Comparison of ENCODE assay signal across 8 cellular contexts in the genomic region with DNA sequence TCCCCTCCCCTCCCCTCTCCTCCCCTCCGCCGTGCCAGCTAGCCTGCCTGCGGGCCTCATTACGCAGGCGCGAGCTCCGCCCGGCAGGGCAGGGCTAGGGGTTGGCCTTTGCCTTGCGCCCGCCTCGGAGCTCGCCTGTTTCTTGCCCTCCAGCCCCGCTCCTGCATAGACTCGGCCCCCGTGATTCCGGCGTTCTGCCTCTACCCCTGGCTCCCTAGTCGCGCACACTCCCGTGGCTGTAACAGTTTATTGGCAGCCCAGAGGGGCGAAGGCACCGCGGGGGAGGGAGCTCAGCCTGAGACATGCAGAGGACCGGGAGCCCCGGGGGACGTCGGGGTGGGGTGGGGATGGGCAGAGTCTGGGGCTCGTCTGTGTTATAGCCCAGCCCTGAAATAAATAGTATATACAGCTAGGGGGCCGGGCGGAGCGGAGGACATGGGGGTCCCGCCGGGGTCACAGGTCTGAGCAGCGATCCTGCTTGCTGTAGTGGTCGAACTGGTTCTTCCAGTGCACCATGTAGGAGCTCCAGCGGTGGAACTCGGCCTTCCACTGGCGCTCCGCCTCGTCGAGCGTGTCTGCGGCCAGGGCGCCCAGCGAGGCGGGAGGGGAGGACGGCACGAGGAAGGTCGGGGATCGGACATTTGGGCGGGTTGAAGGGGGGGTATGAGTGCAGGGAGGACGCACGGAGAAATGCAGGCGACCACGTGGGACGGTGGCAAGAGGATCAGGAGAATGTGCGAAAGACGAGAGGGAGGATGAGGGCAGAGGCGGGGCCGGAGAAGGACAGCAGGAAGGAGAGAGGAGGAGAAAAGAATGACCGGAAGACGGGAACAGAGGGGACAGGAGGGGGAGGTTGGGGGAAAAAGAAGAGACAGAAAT. TPM values are rescaled to one million over a fixed set of nuclear protein-coding genes. Genes with fewer than 3 reads are reported as not detected.
A peak's percentile ranks its signal among the peaks of the same experiment; 100 is the strongest.
DNase-seq lines count a peak whose midpoint lies in the region; ATAC-seq and TF ChIP-seq lines count a peak whose summit lies in the region.

No MANE protein-coding gene starts in this region.

- peaks cover 17 to 29% of the 10 kb centered on the region in 2 donors for H3K27me3 Mint-ChIP-seq in natural killer cell (ENCODE audit: low read depth in 2 of 2)
- peaks cover 34 to 46% of the 10 kb centered on the region in 2 donors for H3K27me3 Mint-ChIP-seq in stimulated activated naive B cell treated with anti-CD40 and anti-IgM and Interleukin-4, amounts not matched to agents 10 μg/mL and 1 μg/mL and 100 μg/mL, for 72 hours

- intact Hi-C loops in natural killer cell (cut with micrococcal nuclease), result loop anchor here (2.0 kb wide), 1 partner anchor 15 kb away; the partner anchor contains the start of gene SRRT

- peaks cover 12 to 43% of the 10 kb centered on the region in 2 donors for H3K4me1 Mint-ChIP-seq in natural killer cell
- H3K4me1 Mint-ChIP-seq in stimulated activated naive B cell treated with anti-CD40 and anti-IgM and Interleukin-4, amounts not matched to agents 10 μg/mL and 1 μg/mL and 100 μg/mL, for 72 hours, result peaks cover 49 to 61% of the 10 kb centered on the region in 2 donors

- DNase-seq in DMS53 (lab: John Stamatoyannopoulos, UW) (peak; percentile 98), LNCaP clone FGC (ENCODE audit: low read depth) (peak; percentile 80), RPMI7951 (ENCODE audit: low read depth) (peak; percentile 91), fibroblast of mammary gland (ENCODE audit: low read depth) (peak; percentile 89), natural killer cell (peak; percentile 88)
- peak; percentile 74 to 88 for DNase-seq in activated T-helper 1 cell treated with anti-CD3 and anti-CD28 coated beads, Interleukin-2, amount 50 U/mL, for 16 hours (ENCODE audit: low read depth in 1 of 2, low spot score in 1 of 2)
- DNase-seq in stimulated activated naive B cell treated with anti-CD40 and anti-IgM and Interleukin-4, amounts not matched to agents 10 μg/mL and 1 μg/mL and 100 μg/mL, for 72 hours, result peak; percentile 91

- H3K36me3 Mint-ChIP-seq in natural killer cell, result no peaks in the 10 kb centered on the region
- H3K36me3 Mint-ChIP-seq in stimulated activated naive B cell treated with anti-CD40 and anti-IgM and Interleukin-4, amounts not matched to agents 10 μg/mL and 1 μg/mL and 100 μg/mL, for 72 hours, result peaks cover 37 to 39% of the 10 kb centered on the region in 2 donors

- H3K4me3 Mint-ChIP-seq in natural killer cell, result peak overlapping the region; percentile 89
- peak overlapping the region; percentile 87 to 91 for H3K4me3 Mint-ChIP-seq in stimulated activated naive B cell treated with anti-CD40 and anti-IgM and Interleukin-4, amounts not matched to agents 10 μg/mL and 1 μg/mL and 100 μg/mL, for 72 hours

- TF ChIP-seq CTCF in LNCaP clone FGC (IDR thresholded peaks at IDR 0.05; ENCODE audit: control insufficient read depth, extremely low read depth, insufficient read depth), result no peak
- no peak for TF ChIP-seq CTCF in fibroblast of mammary gland (conservative IDR thresholded peaks at IDR 0.05; ENCODE audit: control insufficient read depth, insufficient read depth, low read depth, low read length)
- no peak for TF ChIP-seq CTCF in natural killer cell (IDR thresholded peaks at IDR 0.05)

- peak overlapping the region in 1 of 2 donors; percentile 82 for H3K27ac Mint-ChIP-seq in natural killer cell
- H3K27ac Mint-ChIP-seq in stimulated activated naive B cell treated with anti-CD40 and anti-IgM and Interleukin-4, amounts not matched to agents 10 μg/mL and 1 μg/mL and 100 μg/mL, for 72 hours, result peak overlapping the region; percentile 88

- peak overlapping the region; percentile 82 for H3K4me3 ChIP-seq in LNCaP clone FGC (ENCODE audit: low read depth, low read length)
- peak overlapping the region; percentile 49 for H3K4me3 ChIP-seq in fibroblast of mammary gland (ENCODE audit: control insufficient read depth, low read depth, low read length)

- no peaks in the 10 kb centered on the region for H3K9me3 Mint-ChIP-seq in natural killer cell
- H3K9me3 Mint-ChIP-seq in stimulated activated naive B cell treated with anti-CD40 and anti-IgM and Interleukin-4, amounts not matched to agents 10 μg/mL and 1 μg/mL and 100 μg/mL, for 72 hours, result peaks cover 0 to 2% of the 10 kb centered on the region in 2 donors

- ATAC-seq in GM21737 (IDR thresholded peaks at IDR 0.05; ENCODE audit: unreplicated experiment) (peak; percentile 58), natural killer cell (peak; percentile 91 to 97 (median 93))
- peak; percentile 88 for ATAC-seq in stimulated activated naive B cell treated with anti-CD40 and anti-IgM and Interleukin-4, amounts not matched to agents 10 μg/mL and 1 μg/mL and 100 μg/mL, for 72 hours (replicated peaks)

RNA-seq across cellular contexts. Expression of gene UFSP1, which starts 0.5 kb away (rescaled TPM):
- 2.7 and 2.9 TPM in 2 replicates for total RNA-seq in RPMI7951 (2014; rRNA removed; shearing (Covaris generic))
- total RNA-seq in natural killer cell, result 1 to 10 TPM; 1.0 to 1.9 (median 1.3) TPM

RNA-seq across cellular contexts. Expression of gene ACHE, which starts 5.7 kb away (rescaled TPM):
- total RNA-seq in RPMI7951 (2014; rRNA removed; shearing (Covaris generic)), result not detected in 2 replicates
- total RNA-seq in natural killer cell, result under 1 TPM; 0.18 to 0.84 (median 0.47) TPM

RNA-seq across cellular contexts. Expression of gene SRRT, which starts 15.1 kb away (rescaled TPM):
- 49.6 and 57.3 TPM in 2 replicates for total RNA-seq in RPMI7951 (2014; rRNA removed; shearing (Covaris generic))
- total RNA-seq in natural killer cell, result 100 to 1,000 TPM; 281 to 307 (median 288) TPM

RNA-seq across cellular contexts. Expression of gene TRIP6, which starts 22.8 kb away (rescaled TPM):
- total RNA-seq in RPMI7951 (2014; rRNA removed; shearing (Covaris generic)), result 43.1 and 58.9 TPM in 2 replicates
- total RNA-seq in natural killer cell, result 1 to 10 TPM; 1.1 to 3.5 (median 1.5) TPM

RNA-seq across cellular contexts. Expression of gene SLC12A9, which starts 37.5 kb away (rescaled TPM):
- total RNA-seq in RPMI7951 (2014; rRNA removed; shearing (Covaris generic)), result 9.4 and 9.6 TPM in 2 replicates
- 10 to 100 TPM; 35.0 to 44.2 (median 38.1) TPM for total RNA-seq in natural killer cell

Comparison
In these comparisons a context has a peak if more than half of its experiments do, and no peak if none do; other contexts are left out.
1. Peak in every context shown above with its lines: DNase-seq, ATAC-seq and H3K4me3 ChIP-seq.